ENCODE assay signal across 8 cellular contexts in genomic region chr11:57324886-57325734, GRCh38. TPM values are rescaled to one million over a fixed set of nuclear protein-coding genes. Genes with fewer than 3 reads are reported as not detected.
A peak's percentile ranks its signal among the peaks of the same experiment; 100 is the strongest.
DNase-seq lines count a peak whose midpoint lies in the region; ATAC-seq, FAIRE-seq and TF ChIP-seq lines count a peak whose summit lies in the region.

Gene TNKS1BP1, minus strand, starts transcription at chr11:57324952. Its CDS starts 3,067 bp downstream, at chr11:57321885.

- H3K4me1 ChIP-seq in adipocyte (ENCODE audit: control insufficient read depth, insufficient read depth, low read length) (peaks cover 44% of the 10 kb centered on the region), pancreas (peaks cover 22 to 40% (median 32%) of the 10 kb centered on the region in 3 donors), thyroid gland (peaks cover 50 to 51% of the 10 kb centered on the region in 2 donors)

- H3K9ac ChIP-seq in adipocyte (ENCODE audit: low read length) = peak within 1 kb of the TSS; percentile 100

- peak; percentile 81 for FAIRE-seq in pancreas (lab: Jason Lieb, UNC)

- H3K9me3 ChIP-seq in adipocyte (ENCODE audit: control insufficient read depth, low read length) (no peaks in the 10 kb centered on the region), pancreas (no peaks in the 10 kb centered on the region), thyroid gland (no peaks in the 10 kb centered on the region)

- H3K4me3 ChIP-seq in GM12875 (ENCODE audit: low read depth, low read length) (peak within 1 kb of the TSS; percentile 45), adipocyte (ENCODE audit: low read length) (peak within 1 kb of the TSS; percentile 98), pancreas (peak within 1 kb of the TSS; percentile 59 to 76 (median 72)), thyroid gland (replicated peaks in 1 of 3) (peak within 1 kb of the TSS; percentile 30 to 87 (median 46))

- 0% methylated on average over 48 to 61 of the region's 61 CpGs for WGBS in pancreas, 2 donors
- WGBS in thyroid gland, 2 donors = 4 to 10% methylated on average over 14 to 27 of the region's 61 CpGs

- intact Hi-C loops in Right ventricle myocardium superior (cut with DNase I) (no loop called here), pancreas (cut with DNase I) (no loop called here), thyroid gland (cut with DNase I) (no loop called here)

- H3K27ac ChIP-seq in pancreas (peak within 1 kb of the TSS; percentile 88 to 96 (median 90)), thyroid gland (peak within 1 kb of the TSS; percentile 93 to 99 (median 97))

- TF ChIP-seq CTCF in GM12875 (IDR thresholded peaks at IDR 0.05; ENCODE audit: borderline replicate concordance, insufficient read depth, low read depth, low read length) (no peak), pancreas (IDR thresholded peaks at IDR 0.05) (no peak), thyroid gland (IDR thresholded peaks at IDR 0.05) (no peak)

- H3K36me3 ChIP-seq in adipocyte (ENCODE audit: control insufficient read depth, insufficient read depth, low read length, severe bottlenecking) = peaks cover 54% of the 10 kb centered on the region
- H3K36me3 ChIP-seq in pancreas = peaks cover 0 to 18% (median 4%) of the 10 kb centered on the region in 3 donors
- H3K36me3 ChIP-seq in thyroid gland = peaks cover 28 to 35% of the 10 kb centered on the region in 2 donors

- TF ChIP-seq POLR2A in thyroid gland (IDR thresholded peaks at IDR 0.05) = peak; percentile 17 to 91

- no peaks in the 10 kb centered on the region for H3K27me3 ChIP-seq in adipocyte (replicated peaks; ENCODE audit: control insufficient read depth, insufficient read depth, low read length)
- H3K27me3 ChIP-seq in pancreas = no peaks in the 10 kb centered on the region
- no peaks in the 10 kb centered on the region for H3K27me3 ChIP-seq in thyroid gland

- ATAC-seq in HG02759 (IDR thresholded peaks at IDR 0.05; ENCODE audit: unreplicated experiment) = peak; percentile 84
- ATAC-seq in Right ventricle myocardium superior (ENCODE audit: poor library complexity) = peak; percentile 86
- peak; percentile 69 to 84 (median 79) for ATAC-seq in pancreas

- peak; percentile 95 to 97 (median 97) for DNase-seq in NCI-H1417 (lab: John Stamatoyannopoulos, UW)
- peak; percentile 82 for DNase-seq in T follicular helper cell (ENCODE audit: low read depth)
- DNase-seq in adipocyte (ENCODE audit: low read depth) = peak; percentile 99
- DNase-seq in Right ventricle myocardium superior = peak; percentile 98
- DNase-seq in pancreas = peak; percentile 97 to 98 (median 98)
- peak; percentile 99 for DNase-seq in thyroid gland

RNA-seq across cellular contexts. Expression of gene TNKS1BP1, which starts in this region (rescaled TPM):
- total RNA-seq in Right ventricle myocardium superior (39.7 TPM), pancreas (100 to 1,000 TPM in 1 of 6 donors, 10 to 100 TPM in 5; 63.4 to 109 (median 77.3) TPM), thyroid gland (100 to 1,000 TPM in 1 of 4 donors, 10 to 100 TPM in 3; 52.3 to 106 (median 85.2) TPM)
- polyA plus RNA-seq in pancreas = 100 to 1,000 TPM; 111 to 172 TPM

Comparison
In these comparisons a context has a peak if more than half of its experiments do, and no peak if none do; other contexts are left out.
1. Peak in every context shown above with its lines: DNase-seq, ATAC-seq, H3K4me3 ChIP-seq and H3K27ac ChIP-seq.
2. H3K4me3 ChIP-seq: peak in every context shown above with its lines; median percentile 98 in adipocyte; 72 in pancreas; 46 in thyroid gland; 45 in GM12875.